ENCODE assay signal across 2 cellular contexts in the genomic region with DNA sequence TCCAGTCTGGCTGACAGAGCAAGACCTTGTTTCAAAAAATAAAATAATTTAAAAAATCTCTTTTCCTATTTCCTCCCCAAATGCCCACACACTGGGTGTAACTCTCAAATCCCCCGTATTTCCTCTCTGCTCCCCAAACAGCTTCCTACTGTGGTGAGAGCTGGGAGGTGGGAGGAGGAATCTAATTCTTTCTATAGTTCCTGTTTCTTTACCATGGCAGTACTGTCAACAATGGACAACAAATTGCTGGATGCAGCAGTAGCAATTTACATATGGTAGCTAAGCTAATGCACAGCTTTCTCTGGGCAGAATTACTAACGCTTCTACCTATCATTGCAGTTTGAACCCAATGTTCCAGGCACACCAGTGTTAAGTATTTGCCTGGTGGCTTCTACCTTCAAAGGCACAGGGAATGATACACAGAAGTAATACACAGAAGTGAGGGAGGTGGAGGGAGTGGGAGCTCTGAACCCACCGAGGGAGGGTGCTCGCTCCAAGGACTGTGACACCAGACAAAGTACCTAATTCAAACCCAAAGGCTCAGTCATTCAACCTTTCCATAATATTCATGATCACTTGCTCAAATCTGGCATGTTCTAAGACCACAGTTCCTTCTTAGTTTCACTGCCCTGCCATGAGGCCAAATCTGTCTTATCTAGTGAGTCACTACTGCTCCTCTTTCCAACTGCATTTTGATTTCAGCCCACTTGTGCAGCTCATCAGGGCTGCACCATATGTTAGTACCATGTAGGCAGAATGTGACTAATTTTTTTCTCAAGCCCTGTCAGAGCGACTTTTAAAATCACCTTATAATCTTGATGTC.
TF ChIP-seq lines count a peak whose summit lies in the region.

No MANE protein-coding gene starts in this region.

TF ChIP-seq in HCT116, 20 proteins besides CTCF, POLR2A, EP300 and RAD21:
- TF ChIP-seq SIN3A (IDR thresholded peaks at IDR 0.05; ENCODE audit: low read depth), result no peak
- TF ChIP-seq SP1 (IDR thresholded peaks at IDR 0.05; ENCODE audit: low read depth), result no peak
- TF ChIP-seq POLR2AphosphoS5 (IDR thresholded peaks at IDR 0.05; ENCODE audit: low read depth, low read length), result no peak
- TF ChIP-seq, protein P1, sequence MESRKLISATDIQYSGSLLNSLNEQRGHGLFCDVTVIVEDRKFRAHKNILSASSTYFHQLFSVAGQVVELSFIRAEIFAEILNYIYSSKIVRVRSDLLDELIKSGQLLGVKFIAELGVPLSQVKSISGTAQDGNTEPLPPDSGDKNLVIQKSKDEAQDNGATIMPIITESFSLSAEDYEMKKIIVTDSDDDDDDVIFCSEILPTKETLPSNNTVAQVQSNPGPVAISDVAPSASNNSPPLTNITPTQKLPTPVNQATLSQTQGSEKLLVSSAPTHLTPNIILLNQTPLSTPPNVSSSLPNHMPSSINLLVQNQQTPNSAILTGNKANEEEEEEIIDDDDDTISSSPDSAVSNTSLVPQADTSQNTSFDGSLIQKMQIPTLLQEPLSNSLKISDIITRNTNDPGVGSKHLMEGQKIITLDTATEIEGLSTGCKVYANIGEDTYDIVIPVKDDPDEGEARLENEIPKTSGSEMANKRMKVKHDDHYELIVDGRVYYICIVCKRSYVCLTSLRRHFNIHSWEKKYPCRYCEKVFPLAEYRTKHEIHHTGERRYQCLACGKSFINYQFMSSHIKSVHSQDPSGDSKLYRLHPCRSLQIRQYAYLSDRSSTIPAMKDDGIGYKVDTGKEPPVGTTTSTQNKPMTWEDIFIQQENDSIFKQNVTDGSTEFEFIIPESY (IDR thresholded peaks at IDR 0.05; ENCODE audit: extremely low read depth, insufficient replicate concordance, low read length), result no peak
- no peak for TF ChIP-seq REST (IDR thresholded peaks at IDR 0.05; ENCODE audit: low read depth)
- no peak for TF ChIP-seq ZFX (IDR thresholded peaks at IDR 0.05)
- TF ChIP-seq, protein P2, sequence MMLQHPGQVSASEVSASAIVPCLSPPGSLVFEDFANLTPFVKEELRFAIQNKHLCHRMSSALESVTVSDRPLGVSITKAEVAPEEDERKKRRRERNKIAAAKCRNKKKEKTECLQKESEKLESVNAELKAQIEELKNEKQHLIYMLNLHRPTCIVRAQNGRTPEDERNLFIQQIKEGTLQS (IDR thresholded peaks at IDR 0.05), result no peak
- TF ChIP-seq CEBPB (IDR thresholded peaks at IDR 0.05; ENCODE audit: low read depth), result no peak
- TF ChIP-seq SRF (IDR thresholded peaks at IDR 0.05; ENCODE audit: low read depth), result no peak
- TF ChIP-seq ZNF274 (IDR thresholded peaks at IDR 0.05; ENCODE audit: low read depth, low read length), result no peak
- no peak for TF ChIP-seq EZH2 (IDR thresholded peaks at IDR 0.05)
- no peak for TF ChIP-seq ELF1 (IDR thresholded peaks at IDR 0.05; ENCODE audit: borderline replicate concordance, low read depth)
- TF ChIP-seq CBX3 (IDR thresholded peaks at IDR 0.05; ENCODE audit: low read depth), result no peak

TF ChIP-seq in GM12878, 131 proteins besides CTCF, POLR2A, EP300 and RAD21 (continues in another document):
- TF ChIP-seq IKZF2 (IDR thresholded peaks at IDR 0.05) (peak in 1 of 2 experiments; percentile 27; a peak in 3 of 4 replicates), SKIL (IDR thresholded peaks at IDR 0.05; ENCODE audit: low read depth, poor library complexity, severe bottlenecking) (no peak), SMAD1 (IDR thresholded peaks at IDR 0.05; ENCODE audit: low read depth, partially characterized antibody) (no peak), POLR2AphosphoS2 (IDR thresholded peaks at IDR 0.05; ENCODE audit: low read depth, low read length) (no peak), RFX5 (IDR thresholded peaks at IDR 0.05; ENCODE audit: low read depth, low read length) (no peak), IKZF1 (conservative IDR thresholded peaks at IDR 0.05) (peak; percentile 26; the same call in 1 of the 2 replicates), ELK1 (IDR thresholded peaks at IDR 0.05; ENCODE audit: low read depth, low read length) (no peak), KDM1A (IDR thresholded peaks at IDR 0.05; ENCODE audit: borderline replicate concordance) (no peak), RB1 (IDR thresholded peaks at IDR 0.05; ENCODE audit: borderline replicate concordance) (no peak), IRF4 (IDR thresholded peaks at IDR 0.05; ENCODE audit: low read depth, low read length) (0 out of 2 replicates have a peak, but pooled peaks have one; percentile 24), ZNF384 (IDR thresholded peaks at IDR 0.05; ENCODE audit: borderline replicate concordance, low read depth, low read length) (no peak), JUNB (IDR thresholded peaks at IDR 0.05) (peak; percentile 58), HSF1 (IDR thresholded peaks at IDR 0.05; ENCODE audit: low read depth, low read length) (no peak), SMARCA5 (IDR thresholded peaks at IDR 0.05) (no peak), SREBF1 (IDR thresholded peaks at IDR 0.05; ENCODE audit: low read length) (no peak), ZBED1 (IDR thresholded peaks at IDR 0.05; ENCODE audit: borderline replicate concordance) (no peak), BCLAF1 (IDR thresholded peaks at IDR 0.05) (no peak), KLF5 (IDR thresholded peaks at IDR 0.05; ENCODE audit: partially characterized antibody) (no peak), EED (IDR thresholded peaks at IDR 0.05; ENCODE audit: low read depth) (peak; percentile 69; the same call in 1 of the 2 replicates), SREBF2 (IDR thresholded peaks at IDR 0.05; ENCODE audit: low read length) (no peak), POU2F2 (IDR thresholded peaks at IDR 0.05; ENCODE audit: borderline replicate concordance, low read depth, low read length) (0 out of 3 replicates have a peak, but pooled peaks have one; percentile 7), SPI1 (IDR thresholded peaks at IDR 0.05; ENCODE audit: borderline replicate concordance, insufficient read depth, low read depth, low read length) (no peak), ZNF207 (IDR thresholded peaks at IDR 0.05; ENCODE audit: borderline replicate concordance) (no peak), POLR2AphosphoS5 (IDR thresholded peaks at IDR 0.05; ENCODE audit: low read length) (no peak), HDGF (IDR thresholded peaks at IDR 0.05) (no peak), RCOR1 (conservative IDR thresholded peaks at IDR 0.05; ENCODE audit: low read depth, low read length) (no peak), BRCA1 (IDR thresholded peaks at IDR 0.05; ENCODE audit: low read depth, low read length) (no peak), NFYA (IDR thresholded peaks at IDR 0.05; ENCODE audit: borderline replicate concordance, low read depth, low read length) (no peak), SMC3 (IDR thresholded peaks at IDR 0.05; ENCODE audit: borderline replicate concordance, low read length) (no peak)
- TF ChIP-seq, protein P3, sequence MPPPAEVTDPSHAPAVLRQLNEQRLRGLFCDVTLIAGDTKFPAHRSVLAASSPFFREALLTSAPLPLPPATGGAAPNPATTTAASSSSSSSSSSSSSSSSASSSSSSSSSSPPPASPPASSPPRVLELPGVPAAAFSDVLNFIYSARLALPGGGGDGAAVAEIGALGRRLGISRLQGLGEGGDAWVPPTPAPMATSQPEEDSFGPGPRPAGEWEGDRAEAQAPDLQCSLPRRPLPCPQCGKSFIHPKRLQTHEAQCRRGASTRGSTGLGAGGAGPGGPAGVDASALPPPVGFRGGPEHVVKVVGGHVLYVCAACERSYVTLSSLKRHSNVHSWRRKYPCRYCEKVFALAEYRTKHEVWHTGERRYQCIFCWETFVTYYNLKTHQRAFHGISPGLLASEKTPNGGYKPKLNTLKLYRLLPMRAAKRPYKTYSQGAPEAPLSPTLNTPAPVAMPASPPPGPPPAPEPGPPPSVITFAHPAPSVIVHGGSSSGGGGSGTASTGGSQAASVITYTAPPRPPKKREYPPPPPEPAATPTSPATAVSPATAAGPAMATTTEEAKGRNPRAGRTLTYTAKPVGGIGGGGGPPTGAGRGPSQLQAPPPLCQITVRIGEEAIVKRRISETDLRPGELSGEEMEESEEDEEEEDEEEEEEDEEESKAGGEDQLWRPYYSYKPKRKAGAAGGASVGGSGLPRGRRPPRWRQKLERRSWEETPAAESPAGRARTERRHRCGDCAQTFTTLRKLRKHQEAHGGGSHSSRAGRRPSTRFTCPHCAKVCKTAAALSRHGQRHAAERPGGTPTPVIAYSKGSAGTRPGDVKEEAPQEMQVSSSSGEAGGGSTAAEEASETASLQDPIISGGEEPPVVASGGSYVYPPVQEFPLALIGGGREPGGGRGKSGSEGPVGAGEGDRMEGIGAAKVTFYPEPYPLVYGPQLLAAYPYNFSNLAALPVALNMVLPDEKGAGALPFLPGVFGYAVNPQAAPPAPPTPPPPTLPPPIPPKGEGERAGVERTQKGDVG (CRISPR knock-in tag; IDR thresholded peaks at IDR 0.05), result no peak
- TF ChIP-seq, protein P4, sequence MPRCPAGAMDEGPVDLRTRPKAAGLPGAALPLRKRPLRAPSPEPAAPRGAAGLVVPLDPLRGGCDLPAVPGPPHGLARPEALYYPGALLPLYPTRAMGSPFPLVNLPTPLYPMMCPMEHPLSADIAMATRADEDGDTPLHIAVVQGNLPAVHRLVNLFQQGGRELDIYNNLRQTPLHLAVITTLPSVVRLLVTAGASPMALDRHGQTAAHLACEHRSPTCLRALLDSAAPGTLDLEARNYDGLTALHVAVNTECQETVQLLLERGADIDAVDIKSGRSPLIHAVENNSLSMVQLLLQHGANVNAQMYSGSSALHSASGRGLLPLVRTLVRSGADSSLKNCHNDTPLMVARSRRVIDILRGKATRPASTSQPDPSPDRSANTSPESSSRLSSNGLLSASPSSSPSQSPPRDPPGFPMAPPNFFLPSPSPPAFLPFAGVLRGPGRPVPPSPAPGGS (IDR thresholded peaks at IDR 0.05; ENCODE audit: borderline replicate concordance, insufficient read depth, low read depth, low read length, poor library complexity, severe bottlenecking), result no peak
- TF ChIP-seq, protein P5, sequence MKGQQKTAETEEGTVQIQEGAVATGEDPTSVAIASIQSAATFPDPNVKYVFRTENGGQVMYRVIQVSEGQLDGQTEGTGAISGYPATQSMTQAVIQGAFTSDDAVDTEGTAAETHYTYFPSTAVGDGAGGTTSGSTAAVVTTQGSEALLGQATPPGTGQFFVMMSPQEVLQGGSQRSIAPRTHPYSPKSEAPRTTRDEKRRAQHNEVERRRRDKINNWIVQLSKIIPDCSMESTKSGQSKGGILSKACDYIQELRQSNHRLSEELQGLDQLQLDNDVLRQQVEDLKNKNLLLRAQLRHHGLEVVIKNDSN (IDR thresholded peaks at IDR 0.05; ENCODE audit: borderline replicate concordance, extremely low read length, insufficient read depth, low read depth, low read length), result no peak
- TF ChIP-seq, protein P6, sequence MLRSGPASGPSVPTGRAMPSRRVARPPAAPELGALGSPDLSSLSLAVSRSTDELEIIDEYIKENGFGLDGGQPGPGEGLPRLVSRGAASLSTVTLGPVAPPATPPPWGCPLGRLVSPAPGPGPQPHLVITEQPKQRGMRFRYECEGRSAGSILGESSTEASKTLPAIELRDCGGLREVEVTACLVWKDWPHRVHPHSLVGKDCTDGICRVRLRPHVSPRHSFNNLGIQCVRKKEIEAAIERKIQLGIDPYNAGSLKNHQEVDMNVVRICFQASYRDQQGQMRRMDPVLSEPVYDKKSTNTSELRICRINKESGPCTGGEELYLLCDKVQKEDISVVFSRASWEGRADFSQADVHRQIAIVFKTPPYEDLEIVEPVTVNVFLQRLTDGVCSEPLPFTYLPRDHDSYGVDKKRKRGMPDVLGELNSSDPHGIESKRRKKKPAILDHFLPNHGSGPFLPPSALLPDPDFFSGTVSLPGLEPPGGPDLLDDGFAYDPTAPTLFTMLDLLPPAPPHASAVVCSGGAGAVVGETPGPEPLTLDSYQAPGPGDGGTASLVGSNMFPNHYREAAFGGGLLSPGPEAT (IDR thresholded peaks at IDR 0.05; ENCODE audit: low read depth), result no peak
